In the genomic region with DNA sequence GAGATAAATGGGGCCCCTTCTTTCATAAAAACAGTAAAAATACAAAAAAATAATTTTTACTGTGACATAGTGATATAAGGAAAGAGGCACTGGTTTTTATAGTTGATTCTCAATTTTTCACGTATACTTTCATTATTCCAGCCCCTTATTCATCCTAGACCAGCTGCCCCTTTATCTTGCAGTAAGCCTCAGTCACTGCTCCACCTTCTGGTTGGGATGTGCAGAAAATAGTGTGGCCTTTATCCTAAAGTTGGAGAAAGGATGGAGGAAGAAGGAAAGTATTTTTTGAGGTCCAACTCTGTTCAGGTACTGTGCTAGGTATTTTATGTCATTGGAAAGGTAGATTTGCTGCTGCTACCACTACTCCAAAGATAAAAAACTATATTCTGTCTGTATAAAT, we compare ENCODE assay signal across 9 cellular contexts.
DNase-seq lines count a peak whose midpoint lies in the region; ATAC-seq and TF ChIP-seq lines count a peak whose summit lies in the region.
"Had no signal": no experiment of that assay in that cellular context is flagged by ENCODE, and none has a peak within 500 bp of the region (broad histone marks: within the 10 kb centered on the region; RNA-seq: fewer than 3 reads in every experiment).

No MANE protein-coding gene starts in this region.

- H4K20me1 ChIP-seq in OCI-LY3 (ENCODE audit: insufficient read depth, low read length) (no peaks in the 10 kb centered on the region), osteoblast (ENCODE audit: insufficient read depth, low read length) (no peaks in the 10 kb centered on the region)
- H4K20me1 ChIP-seq: BLaER1 treated with 17β-estradiol and CSF1 and Interleukin-3, amounts not matched to agents 10 nM and 100 nM had no signal

- no peak overlapping the region for H3K4me2 ChIP-seq in OCI-LY3 (ENCODE audit: low read length)
- no peak overlapping the region for H3K4me2 ChIP-seq in osteoblast (ENCODE audit: insufficient read depth, low read length)
- H3K4me2 ChIP-seq: BLaER1 treated with 17β-estradiol and CSF1 and Interleukin-3, amounts not matched to agents 10 nM and 100 nM had no signal

- H3K4me3 ChIP-seq in OCI-LY3 (ENCODE audit: low read length) (no peak overlapping the region), osteoblast (ENCODE audit: insufficient read depth, low read length) (no peak overlapping the region)
- H3K4me3 ChIP-seq: BLaER1 treated with 17β-estradiol and CSF1 and Interleukin-3, amounts not matched to agents 10 nM and 100 nM had no signal

- H3K36me3 ChIP-seq in OCI-LY3 (replicated peaks; ENCODE audit: low read depth, low read length) (no peaks in the 10 kb centered on the region), osteoblast (ENCODE audit: insufficient read depth, low read length) (peaks cover 13% of the 10 kb centered on the region)

- TF ChIP-seq CTCF in OCI-LY3 (IDR thresholded peaks at IDR 0.05; ENCODE audit: low read depth, low read length): peak; percentile 51
- peak; percentile 82 for TF ChIP-seq CTCF in osteoblast (IDR thresholded peaks at IDR 0.05; ENCODE audit: extremely low read depth, low read depth, low read length)

- H2AFZ ChIP-seq in OCI-LY3 (ENCODE audit: low read depth, low read length) (no peak overlapping the region), osteoblast (ENCODE audit: low read length) (no peak overlapping the region)

- H3K27me3 ChIP-seq in OCI-LY3 (ENCODE audit: low read depth, low read length) (no peaks in the 10 kb centered on the region), osteoblast (ENCODE audit: insufficient read depth, low read length) (no peaks in the 10 kb centered on the region)
- H3K27me3 ChIP-seq: BLaER1 treated with 17β-estradiol and CSF1 and Interleukin-3, amounts not matched to agents 10 nM and 100 nM had no signal

- ATAC-seq in GM19463 (IDR thresholded peaks at IDR 0.05; ENCODE audit: unreplicated experiment) (no peak), GM18870 (IDR thresholded peaks at IDR 0.05; ENCODE audit: unreplicated experiment) (no peak), HG03175 (IDR thresholded peaks at IDR 0.05; ENCODE audit: unreplicated experiment) (no peak)

- DNase-seq in NCI-H1417 (lab: John Stamatoyannopoulos, UW) (peak in 2 of 3 experiments; percentile 12 to 70), NCI-H1417 treated with DMSO at 0.1 percent for 48 hours (lab: John Stamatoyannopoulos, UW) (no peak), erythroblast (lab: John Stamatoyannopoulos, UW) (peak; percentile 25 to 28), osteoblast (ENCODE audit: insufficient read length, low spot score, missing footprints) (peak; percentile 10)

- H3K4me1 ChIP-seq in OCI-LY3 (ENCODE audit: low read length): no peaks in the 10 kb centered on the region
- H3K4me1 ChIP-seq in osteoblast (ENCODE audit: insufficient read depth, low read length): no peaks in the 10 kb centered on the region

- no peaks in the 10 kb centered on the region for H3K9me3 ChIP-seq in OCI-LY3 (ENCODE audit: insufficient read depth, low read length)
- H3K9me3 ChIP-seq in osteoblast (ENCODE audit: low read depth, low read length): no peaks in the 10 kb centered on the region

- H3K79me2 ChIP-seq in OCI-LY3 (ENCODE audit: low read length) (no peaks in the 10 kb centered on the region), osteoblast (ENCODE audit: insufficient read depth, low read length) (no peaks in the 10 kb centered on the region)

- H3K27ac ChIP-seq in OCI-LY3 (ENCODE audit: low read length) (no peak overlapping the region), osteoblast (ENCODE audit: low read depth, low read length) (no peak overlapping the region)
- H3K27ac ChIP-seq: BLaER1 treated with 17β-estradiol and CSF1 and Interleukin-3, amounts not matched to agents 10 nM and 100 nM had no signal

- no peak for TF ChIP-seq POLR2A in erythroblast (IDR thresholded peaks at IDR 0.05; ENCODE audit: low read length)

- no peak overlapping the region for H3K9ac ChIP-seq in OCI-LY3 (ENCODE audit: low read length)
- H3K9ac ChIP-seq: BLaER1 treated with 17β-estradiol and CSF1 and Interleukin-3, amounts not matched to agents 10 nM and 100 nM had no signal
